In genomic region chr3:12750658-12751071, GRCh38 we compare ENCODE assay signal across 8 cellular contexts. TPM values are rescaled to one million over a fixed set of nuclear protein-coding genes. Genes with fewer than 3 reads are reported as not detected.
DNase-seq lines count a peak whose midpoint lies in the region; ATAC-seq, FAIRE-seq and TF ChIP-seq lines count a peak whose summit lies in the region.

No MANE protein-coding gene starts in this region.

- no peak overlapping the region for H3K4me3 Mint-ChIP-seq in astrocyte (ENCODE audit: unreplicated experiment)

- peak; percentile 41 for FAIRE-seq in astrocyte (lab: Jason Lieb, UNC)

- H3K27me3 ChIP-seq in astrocyte (ENCODE audit: insufficient read depth, low read length) (no peaks in the 10 kb centered on the region), skeletal muscle tissue (ENCODE audit: control insufficient read depth in 3 of 3, insufficient read depth in 3 of 3, low read length in 3 of 3) (no peaks in the 10 kb centered on the region), BE2C (no peaks in the 10 kb centered on the region), body of pancreas (no peaks in the 10 kb centered on the region)

- peak overlapping the region; percentile 66 for H3K27ac Mint-ChIP-seq in astrocyte (ENCODE audit: unreplicated experiment)

- H3K27me3 Mint-ChIP-seq in astrocyte (ENCODE audit: low read depth, unreplicated experiment) = peaks cover 3% of the 10 kb centered on the region

- no peak overlapping the region for H2AFZ ChIP-seq in astrocyte (ENCODE audit: low read depth, low read length)

- ATAC-seq in GM18505 (IDR thresholded peaks at IDR 0.05; ENCODE audit: unreplicated experiment) (peak; percentile 52), HG03469 (IDR thresholded peaks at IDR 0.05; ENCODE audit: unreplicated experiment) (peak; percentile 43), GM18870 (IDR thresholded peaks at IDR 0.05; ENCODE audit: unreplicated experiment) (no peak), body of pancreas (no peak), GM21526 (IDR thresholded peaks at IDR 0.05; ENCODE audit: low FRiP score, unreplicated experiment) (no peak)

- no peak overlapping the region for H3K9ac ChIP-seq in astrocyte (ENCODE audit: low read length)
- peak overlapping the region; percentile 3 to 68 (median 38) for H3K9ac ChIP-seq in skeletal muscle tissue (ENCODE audit: low read depth in 1 of 3, low read length in 3 of 3)

- H3K36me3 Mint-ChIP-seq in astrocyte (ENCODE audit: low read depth, unreplicated experiment) = no peaks in the 10 kb centered on the region

- no peaks in the 10 kb centered on the region for H3K79me2 ChIP-seq in astrocyte (ENCODE audit: insufficient read depth, low read length)

- H3K9me3 ChIP-seq in astrocyte (ENCODE audit: insufficient read depth, low read depth, low read length) (no peaks in the 10 kb centered on the region), skeletal muscle tissue (ENCODE audit: control insufficient read depth in 3 of 3, low read length in 3 of 3) (no peaks in the 10 kb centered on the region), BE2C (no peaks in the 10 kb centered on the region), body of pancreas (no peaks in the 10 kb centered on the region)

- peaks cover 16% of the 10 kb centered on the region for H3K4me1 Mint-ChIP-seq in astrocyte (ENCODE audit: low read depth, unreplicated experiment)

- no peaks in the 10 kb centered on the region for H4K20me1 ChIP-seq in astrocyte (ENCODE audit: insufficient read depth, low read length)

- no peak overlapping the region for H3K4me2 ChIP-seq in astrocyte (ENCODE audit: low read length)

- H3K4me3 ChIP-seq in astrocyte (ENCODE audit: insufficient read depth, low read depth, low read length) = no peak overlapping the region
- H3K4me3 ChIP-seq in skeletal muscle tissue (ENCODE audit: low read length in 3 of 3) = peak overlapping the region in 2 of 3 donors; percentile 26 to 45
- H3K4me3 ChIP-seq in BE2C (ENCODE audit: low read depth, low read length) = no peak overlapping the region
- H3K4me3 ChIP-seq in body of pancreas = no peak overlapping the region

- H3K36me3 ChIP-seq in astrocyte (ENCODE audit: insufficient read depth, low read length) (no peaks in the 10 kb centered on the region), skeletal muscle tissue (ENCODE audit: control insufficient read depth in 3 of 3, insufficient read depth in 3 of 3, low read length in 3 of 3) (no peaks in the 10 kb centered on the region), BE2C (no peaks in the 10 kb centered on the region), body of pancreas (replicated peaks in 1 of 2; ENCODE audit: insufficient read depth in 1 of 2, low read depth in 2 of 2) (no peaks in the 10 kb centered on the region)

- DNase-seq in astrocyte (ENCODE audit: low read depth) (peak; percentile 84), BE2C (no peak), body of pancreas (no peak)

- peak overlapping the region; percentile 65 for H3K27ac ChIP-seq in astrocyte (ENCODE audit: low read depth, low read length)
- H3K27ac ChIP-seq in skeletal muscle tissue (ENCODE audit: low read depth, low read length) = peak overlapping the region; percentile 89
- H3K27ac ChIP-seq in body of pancreas = no peak overlapping the region

- no peaks in the 10 kb centered on the region for H3K9me3 Mint-ChIP-seq in astrocyte (ENCODE audit: unreplicated experiment)

- intact Hi-C loops in body of pancreas (cut with DNase I) = no loop called here

- TF ChIP-seq POLR2A in GM18505 (IDR thresholded peaks at IDR 0.05; ENCODE audit: borderline replicate concordance, extremely low read depth, insufficient read depth, insufficient read length) (no peak), body of pancreas (IDR thresholded peaks at IDR 0.05) (no peak)

- H3K4me1 ChIP-seq in astrocyte (ENCODE audit: insufficient read depth, low read length) (peaks cover 12% of the 10 kb centered on the region), skeletal muscle tissue (ENCODE audit: control insufficient read depth in 3 of 3, insufficient read depth in 3 of 3, low read length in 3 of 3) (peaks cover 7 to 27% (median 23%) of the 10 kb centered on the region in 3 donors), BE2C (no peaks in the 10 kb centered on the region), body of pancreas (peaks cover 8% of the 10 kb centered on the region)

- no peak for TF ChIP-seq CTCF in astrocyte (IDR thresholded peaks at IDR 0.05; ENCODE audit: insufficient read depth, low read depth, low read length)
- TF ChIP-seq CTCF in BE2C (IDR thresholded peaks at IDR 0.05; ENCODE audit: low read depth, low read length) = no peak
- no peak for TF ChIP-seq CTCF in body of pancreas (IDR thresholded peaks at IDR 0.05)

- 77 to 83% methylated on average over 4 of the region's 4 CpGs for WGBS in body of pancreas, 2 donors

RNA-seq across cellular contexts. Expression of gene TMEM40, which starts 8.4 kb away (rescaled TPM):
- total RNA-seq in astrocyte (1.3 and 2.0 TPM in 2 replicates), skeletal muscle tissue (under 0.01 TPM), body of pancreas (not detected)
- polyA plus RNA-seq in BE2C (2012; ENCODE audit: insufficient read depth, insufficient read length, low read depth) = not detected

RNA-seq across cellular contexts. Expression of gene CAND2, which starts 45.8 kb away (rescaled TPM):
- total RNA-seq in astrocyte (3.8 and 4.6 TPM in 2 replicates), skeletal muscle tissue (22.4 TPM), body of pancreas (1 to 10 TPM; 3.6 to 6.6 TPM)
- 1.6 TPM for polyA plus RNA-seq in BE2C (2012; ENCODE audit: insufficient read depth, insufficient read length, low read depth)

Comparison
In these comparisons a context has a peak if more than half of its experiments do, and no peak if none do; other contexts are left out.
1. ATAC-seq: peak in GM18505 (single experiment) and HG03469 (single experiment); none in GM18870 (single experiment), body of pancreas (single experiment) and GM21526 (single experiment).
2. H3K27ac ChIP-seq: peak in astrocyte (single experiment) and skeletal muscle tissue (single experiment); none in body of pancreas (0 of 4).
3. H3K4me3 ChIP-seq: peak in skeletal muscle tissue (2 of 3); none in astrocyte (single experiment), BE2C (single experiment) and body of pancreas (0 of 2).